ENCODE assay signal across 1 cellular context in genomic region chrX:101079736-101080135, GRCh38.
TF ChIP-seq lines count a peak whose summit lies in the region.

No MANE protein-coding gene starts in this region.

TF ChIP-seq in HepG2, 621 proteins besides CTCF, POLR2A, EP300 and RAD21:
- TF ChIP-seq ZBTB42 (CRISPR knock-in tag; IDR thresholded peaks at IDR 0.05), result no peak
- TF ChIP-seq ZUFSP (CRISPR knock-in tag; IDR thresholded peaks at IDR 0.05; ENCODE audit: borderline replicate concordance), result no peak
- no peak for TF ChIP-seq ZNF3 (CRISPR knock-in tag; IDR thresholded peaks at IDR 0.05)
- TF ChIP-seq ELF1 (CRISPR knock-in tag; IDR thresholded peaks at IDR 0.05), result no peak
- no peak for TF ChIP-seq MZF1 (CRISPR knock-in tag; IDR thresholded peaks at IDR 0.05; ENCODE audit: borderline replicate concordance)
- TF ChIP-seq GMEB2 (CRISPR knock-in tag; IDR thresholded peaks at IDR 0.05; ENCODE audit: low read depth), result no peak
- TF ChIP-seq ZNF589 (CRISPR knock-in tag; conservative IDR thresholded peaks at IDR 0.05), result no peak
